In genomic region chr6:42402184-42402583, GRCh38 we compare ENCODE assay signal across 7 cellular contexts. TPM values are rescaled to one million over a fixed set of nuclear protein-coding genes. Genes with fewer than 3 reads are reported as not detected.
A peak's percentile ranks its signal among the peaks of the same experiment; 100 is the strongest.
DNase-seq lines count a peak whose midpoint lies in the region; ATAC-seq and FAIRE-seq lines count a peak whose summit lies in the region.

No MANE protein-coding gene starts in this region.

- FAIRE-seq in HTR-8/SVneo (lab: Jason Lieb, UNC): no peak

- DNase-seq in HTR-8/SVneo (ENCODE audit: insufficient read length, low spot score): peak; percentile 48
- DNase-seq in activated naive CD4-positive, alpha-beta T cell treated with anti-CD3 and anti-CD28 coated beads for 36 hours: peak; percentile 85
- DNase-seq in stimulated activated CD4-positive, alpha-beta T cell treated with anti-CD3 and anti-CD28 coated beads, Interleukin-4, amount 100 ng/mL, for 1 hour: peak; percentile 36

- intact Hi-C loops in activated naive CD4-positive, alpha-beta T cell treated with anti-CD3 and anti-CD28 coated beads for 36 hours (cut with micrococcal nuclease): loop anchor here (1.0 to 5.0 kb wide), 7 partner anchors 12 to 145 kb away; partner anchors contain the start of gene TRERF1

- H3K27ac Mint-ChIP-seq in activated naive CD4-positive, alpha-beta T cell treated with anti-CD3 and anti-CD28 coated beads for 36 hours: peak overlapping the region; percentile 50

- peak; percentile 84 for ATAC-seq in GM21447 (IDR thresholded peaks at IDR 0.05; ENCODE audit: unreplicated experiment)
- ATAC-seq in GM19324 (IDR thresholded peaks at IDR 0.05; ENCODE audit: low FRiP score, unreplicated experiment): no peak
- ATAC-seq in HG02840 (IDR thresholded peaks at IDR 0.05; ENCODE audit: low FRiP score, unreplicated experiment): no peak
- no peak for ATAC-seq in GM21360 (IDR thresholded peaks at IDR 0.05; ENCODE audit: unreplicated experiment)

- H3K27me3 Mint-ChIP-seq in activated naive CD4-positive, alpha-beta T cell treated with anti-CD3 and anti-CD28 coated beads for 36 hours (ENCODE audit: low read depth): no peaks in the 10 kb centered on the region

- no peaks in the 10 kb centered on the region for H3K36me3 Mint-ChIP-seq in activated naive CD4-positive, alpha-beta T cell treated with anti-CD3 and anti-CD28 coated beads for 36 hours (ENCODE audit: low read depth)

- peaks cover 65% of the 10 kb centered on the region for H3K4me1 Mint-ChIP-seq in activated naive CD4-positive, alpha-beta T cell treated with anti-CD3 and anti-CD28 coated beads for 36 hours (ENCODE audit: low read depth)

- H3K9me3 Mint-ChIP-seq in activated naive CD4-positive, alpha-beta T cell treated with anti-CD3 and anti-CD28 coated beads for 36 hours: no peaks in the 10 kb centered on the region

- CTCF ChIA-PET in activated naive CD4-positive, alpha-beta T cell treated with anti-CD3 and anti-CD28 coated beads for 36 hours (lab: Charles Lee): interaction anchor here (0.7 to 4.2 kb wide), 3 partner anchors 11 to 130 kb away, joined by 3 to 29 read pairs (median 3); no protein-coding TSS in a partner anchor

- no peak overlapping the region for H3K4me3 Mint-ChIP-seq in activated naive CD4-positive, alpha-beta T cell treated with anti-CD3 and anti-CD28 coated beads for 36 hours

RNA-seq across cellular contexts. Expression of gene TRERF1, which starts 49.5 kb away (rescaled TPM):
- total RNA-seq in activated naive CD4-positive, alpha-beta T cell treated with anti-CD3 and anti-CD28 coated beads for 36 hours: 1 to 10 TPM; 6.7 to 6.9 TPM
